28 cellular contexts compared by ENCODE assay signal in the genomic region with DNA sequence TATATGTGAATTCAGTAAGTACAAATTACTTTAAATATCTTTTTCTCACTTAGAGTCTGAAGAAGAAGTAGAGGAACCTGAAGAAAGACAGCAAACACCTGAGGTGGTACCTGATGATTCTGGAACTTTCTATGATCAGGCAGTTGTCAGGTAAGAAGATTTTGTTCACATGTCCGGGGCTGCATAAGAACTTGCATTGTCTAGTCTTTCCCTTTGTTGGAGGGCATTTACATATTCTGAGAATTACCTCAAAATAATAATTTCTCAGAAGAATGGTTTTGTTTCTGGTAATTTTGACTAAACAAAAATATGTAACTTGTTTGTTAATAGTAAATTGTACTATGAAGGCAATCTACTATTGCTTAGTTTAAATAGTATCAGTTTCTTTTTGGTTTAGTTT.
"Had no signal": no experiment of that assay in that cellular context is flagged by ENCODE, and none has a peak within 500 bp of the region (broad histone marks: within the 10 kb centered on the region; RNA-seq: fewer than 3 reads in every experiment).

No MANE protein-coding gene starts in this region.

- FAIRE-seq: endothelial cell of umbilical vein, kidney, small intestine had no signal

- H3K27me3 ChIP-seq: esophagus muscularis mucosa, foreskin keratinocyte, gastroesophageal sphincter, heart left ventricle, hepatocyte, neural progenitor cell, right lobe of liver, suprapubic skin, transverse colon, vagina had no signal

- H3K4me1 Mint-ChIP-seq: neural progenitor cell had no signal

- DNase-seq: dermis blood vessel endothelial cell; effector memory CD4-positive, alpha-beta T cell; foreskin keratinocyte; heart left ventricle; kidney; mesenchymal stem cell; mucosa of descending colon; naive B cell; right lobe of liver; small intestine; stimulated activated CD4-positive, alpha-beta T cell treated with anti-CD3 and anti-CD28 coated beads, Interleukin-15, amount 100 ng/mL, for 24 hours; stimulated activated CD4-positive, alpha-beta T cell treated with anti-CD3 and anti-CD28 coated beads, Interleukin-2, amount 100 ng/mL, for 48 hours; stimulated activated naive B cell treated with anti-CD40 and anti-IgM and Interleukin-4, amounts not matched to agents 10 μg/mL and 1 μg/mL and 100 μg/mL, for 72 hours; transverse colon had no signal

- H3K9me3 Mint-ChIP-seq: mesothelial cell of epicardium; naive B cell; natural killer cell treated with Interleukin-12 subunit alpha and Interleukin-12 subunit beta and Interleukin-15 and Interleukin-18, amount 100 ng/mL, for 72 hours; neural progenitor cell; stimulated activated naive B cell treated with anti-CD40 and anti-IgM and Interleukin-4, amounts not matched to agents 10 μg/mL and 1 μg/mL and 100 μg/mL, for 72 hours; stimulated activated naive CD8-positive, alpha-beta T cell treated with anti-CD3 and anti-CD28 coated beads, Interleukin-15, Interleukin-2, amounts not matched to agents 100 ng/mL and 50 ng/mL, for 24 hours had no signal

- H3K4me3 ChIP-seq: esophagus muscularis mucosa, gastroesophageal sphincter, heart left ventricle, hepatocyte, lung, mucosa of descending colon, neural progenitor cell, right lobe of liver, suprapubic skin, transverse colon, vagina had no signal

- H3K4me3 Mint-ChIP-seq: mesothelial cell of epicardium; natural killer cell treated with Interleukin-12 subunit alpha and Interleukin-12 subunit beta and Interleukin-15 and Interleukin-18, amount 100 ng/mL, for 72 hours; neural progenitor cell; stimulated activated naive B cell treated with anti-CD40 and anti-IgM and Interleukin-4, amounts not matched to agents 10 μg/mL and 1 μg/mL and 100 μg/mL, for 72 hours; stimulated activated naive CD8-positive, alpha-beta T cell treated with anti-CD3 and anti-CD28 coated beads, Interleukin-15, Interleukin-2, amounts not matched to agents 100 ng/mL and 50 ng/mL, for 24 hours had no signal

- ATAC-seq: foreskin keratinocyte; gastroesophageal sphincter; heart left ventricle; left lobe of liver; mucosa of descending colon; natural killer cell treated with Interleukin-12 subunit alpha and Interleukin-12 subunit beta and Interleukin-15 and Interleukin-18, amount 100 ng/mL, for 72 hours; right lobe of liver; stimulated activated naive B cell treated with anti-CD40 and anti-IgM and Interleukin-4, amounts not matched to agents 10 μg/mL and 1 μg/mL and 100 μg/mL, for 72 hours had no signal

- H3K27me3 Mint-ChIP-seq: naive B cell; natural killer cell treated with Interleukin-12 subunit alpha and Interleukin-12 subunit beta and Interleukin-15 and Interleukin-18, amount 100 ng/mL, for 72 hours; progenitor cell of endocrine pancreas; stimulated activated naive B cell treated with anti-CD40 and anti-IgM and Interleukin-4, amounts not matched to agents 10 μg/mL and 1 μg/mL and 100 μg/mL, for 72 hours; stimulated activated naive CD8-positive, alpha-beta T cell treated with anti-CD3 and anti-CD28 coated beads, Interleukin-15, Interleukin-2, amounts not matched to agents 100 ng/mL and 50 ng/mL, for 24 hours had no signal

- H3K27ac ChIP-seq: esophagus muscularis mucosa, foreskin keratinocyte, gastroesophageal sphincter, heart left ventricle, hepatocyte, neural progenitor cell, parathyroid adenoma, right lobe of liver, suprapubic skin, transverse colon, vagina had no signal

- H3K27ac Mint-ChIP-seq: naive B cell; natural killer cell treated with Interleukin-12 subunit alpha and Interleukin-12 subunit beta and Interleukin-15 and Interleukin-18, amount 100 ng/mL, for 72 hours; neural progenitor cell; progenitor cell of endocrine pancreas; stimulated activated naive B cell treated with anti-CD40 and anti-IgM and Interleukin-4, amounts not matched to agents 10 μg/mL and 1 μg/mL and 100 μg/mL, for 72 hours; stimulated activated naive CD8-positive, alpha-beta T cell treated with anti-CD3 and anti-CD28 coated beads, Interleukin-15, Interleukin-2, amounts not matched to agents 100 ng/mL and 50 ng/mL, for 24 hours had no signal

- H3K9me3 ChIP-seq: esophagus muscularis mucosa, gastroesophageal sphincter, heart left ventricle, mucosa of descending colon, right lobe of liver, suprapubic skin, transverse colon, vagina had no signal

- H3K4me1 ChIP-seq: neural progenitor cell, parathyroid adenoma, right lobe of liver, suprapubic skin, transverse colon, vagina had no signal
